11 cellular contexts compared by ENCODE assay signal in genomic region chr9:131610231-131610761, GRCh38.
DNase-seq lines count a peak whose midpoint lies in the region; ATAC-seq, FAIRE-seq and TF ChIP-seq lines count a peak whose summit lies in the region.
"Had no signal": no experiment of that assay in that cellular context is flagged by ENCODE, and none has a peak within 500 bp of the region (broad histone marks: within the 10 kb centered on the region; RNA-seq: fewer than 3 reads in every experiment).

No MANE protein-coding gene starts in this region.

- no peaks in the 10 kb centered on the region for H3K9me3 ChIP-seq in heart left ventricle
- no peaks in the 10 kb centered on the region for H3K9me3 ChIP-seq in Caco-2
- H3K9me3 ChIP-seq: pancreas had no signal

- no peaks in the 10 kb centered on the region for H3K9me3 Mint-ChIP-seq in activated T-helper 17 cell treated with anti-CD3 and anti-CD28 coated beads, Interleukin-2, amount 50 U/mL, for 72 hours
- no peaks in the 10 kb centered on the region for H3K9me3 Mint-ChIP-seq in Caco-2 (ENCODE audit: unreplicated experiment)
- H3K9me3 Mint-ChIP-seq: activated T-helper 2 cell treated with anti-CD3 and anti-CD28 coated beads, Interferon-gamma antibody, Interleukin-2, Interleukin-4, amounts not matched to agents 10 μg/mL and 5 μg/mL and 100 μg/mL, durations not matched to agents 14 hours and 24 hours and 36 hours had no signal

- BruUV-seq in Caco-2 (replicated peaks; lab: Mats Ljungman, UMichigan): no TSS peak

- no peaks in the 10 kb centered on the region for H3K27me3 Mint-ChIP-seq in activated T-helper 17 cell treated with anti-CD3 and anti-CD28 coated beads, Interleukin-2, amount 50 U/mL, for 72 hours
- no peaks in the 10 kb centered on the region for H3K27me3 Mint-ChIP-seq in Caco-2 (ENCODE audit: insufficient read depth, unreplicated experiment)

- POLR2A ChIA-PET in Caco-2 (lab: Charles Lee): interaction anchor here (0.6 kb wide), 1 partner anchor 514 kb away, joined by 4 read pairs; the partner anchor contains the start of gene AIF1L

- CTCF ChIA-PET in Caco-2 (lab: Charles Lee): no interaction called here

- peak overlapping the region; percentile 53 for H3K27ac Mint-ChIP-seq in activated T-helper 17 cell treated with anti-CD3 and anti-CD28 coated beads, Interleukin-2, amount 50 U/mL, for 72 hours
- no peak overlapping the region for H3K27ac Mint-ChIP-seq in Caco-2 (ENCODE audit: unreplicated experiment)
- H3K27ac Mint-ChIP-seq: activated T-helper 2 cell treated with anti-CD3 and anti-CD28 coated beads, Interferon-gamma antibody, Interleukin-2, Interleukin-4, amounts not matched to agents 10 μg/mL and 5 μg/mL and 100 μg/mL, durations not matched to agents 14 hours and 24 hours and 36 hours had no signal

- H3K4me1 ChIP-seq in heart left ventricle (peaks cover 12 to 80% (median 54%) of the 10 kb centered on the region in 12 donors), Caco-2 (peaks cover 38% of the 10 kb centered on the region)

- H3K36me3 Mint-ChIP-seq in activated T-helper 17 cell treated with anti-CD3 and anti-CD28 coated beads, Interleukin-2, amount 50 U/mL, for 72 hours (ENCODE audit: low read depth): peaks cover 99% of the 10 kb centered on the region
- H3K36me3 Mint-ChIP-seq in Caco-2 (ENCODE audit: insufficient read depth, unreplicated experiment): peaks cover 38% of the 10 kb centered on the region

- DNase-seq in D721Med (ENCODE audit: insufficient read length, low spot score) (peak; percentile 55), heart left ventricle (peak in 3 of 5 donors; percentile 48 to 59 (median 54)), skeletal muscle cell (ENCODE audit: low read depth) (peak; percentile 58), NCI-H2029 treated with DMSO at 0.1 percent for 48 hours (lab: John Stamatoyannopoulos, UW) (no peak), Caco-2 (no peak)
- DNase-seq in stimulated activated naive CD4-positive, alpha-beta T cell (lab: John Stamatoyannopoulos, UW): no peak
- DNase-seq: pancreas had no signal

- TF ChIP-seq POLR2A in heart left ventricle (IDR thresholded peaks at IDR 0.05): no peak

- FAIRE-seq in D721Med (lab: Jason Lieb, UNC): no peak
- FAIRE-seq: frontal cortex, pancreas had no signal

- no peak overlapping the region for H3K4me3 Mint-ChIP-seq in activated T-helper 17 cell treated with anti-CD3 and anti-CD28 coated beads, Interleukin-2, amount 50 U/mL, for 72 hours
- no peak overlapping the region for H3K4me3 Mint-ChIP-seq in Caco-2 (ENCODE audit: unreplicated experiment)

- H3K27me3 ChIP-seq in heart left ventricle (no peaks in the 10 kb centered on the region), Caco-2 (replicated peaks; ENCODE audit: control insufficient read depth, insufficient read depth, low read length) (no peaks in the 10 kb centered on the region)
- H3K27me3 ChIP-seq: pancreas had no signal

- H3K36me3 ChIP-seq in heart left ventricle (peaks cover 0 to 88% (median 46%) of the 10 kb centered on the region in 9 donors), Caco-2 (ENCODE audit: control insufficient read depth, insufficient read depth, low read length) (no peaks in the 10 kb centered on the region)

- ATAC-seq in activated T-helper 17 cell treated with anti-CD3 and anti-CD28 coated beads, Interleukin-2, amount 50 U/mL, for 72 hours (replicated peaks): no peak
- ATAC-seq in heart left ventricle: peak; percentile 8 to 36 (median 20)
- ATAC-seq in SK-N-SH treated with all-trans-retinoic acid at 6 μM for 48 hours: no peak

- H3K27ac ChIP-seq in heart left ventricle: peak overlapping the region in 11 of 12 donors; percentile 73 to 95 (median 85)

- TF ChIP-seq CTCF in D721Med (IDR thresholded peaks at IDR 0.05; ENCODE audit: insufficient read depth, missing control alignments): no peak
- TF ChIP-seq CTCF in heart left ventricle (IDR thresholded peaks at IDR 0.05): no peak
- TF ChIP-seq CTCF in Caco-2 (IDR thresholded peaks at IDR 0.05; ENCODE audit: insufficient read depth in 1 of 2, low read depth in 1 of 2, low read length in 1 of 2, severe bottlenecking in 1 of 2, unreplicated experiment in 1 of 2): no peak

- WGBS in heart left ventricle, 4 donors: 47 to 58% (median 53%) methylated on average over 7 of the region's 7 CpGs

- H3K4me1 Mint-ChIP-seq in activated T-helper 17 cell treated with anti-CD3 and anti-CD28 coated beads, Interleukin-2, amount 50 U/mL, for 72 hours: peaks cover 9% of the 10 kb centered on the region
- peaks cover 31% of the 10 kb centered on the region for H3K4me1 Mint-ChIP-seq in Caco-2 (ENCODE audit: low read depth, unreplicated experiment)

- no peak overlapping the region for H3K4me3 ChIP-seq in heart left ventricle
- no peak overlapping the region for H3K4me3 ChIP-seq in skeletal muscle cell (ENCODE audit: low read depth, low read length)
- no peak overlapping the region for H3K4me3 ChIP-seq in Caco-2 (ENCODE audit: low read depth, low read length)
- H3K4me3 ChIP-seq: pancreas had no signal

- intact Hi-C loops in heart left ventricle (cut with DNase I): no loop called here
- intact Hi-C loops in Caco-2 (cut with micrococcal nuclease; ENCODE audit: unreplicated experiment): no loop called here

TF ChIP-seq in SK-N-SH treated with all-trans-retinoic acid at 6 μM for 48 hours, 23 proteins besides CTCF, POLR2A, EP300 and RAD21:
- no peak for TF ChIP-seq GLIS3 (CRISPR knock-in tag; IDR thresholded peaks at IDR 0.05)
- no peak for TF ChIP-seq ZNF565 (CRISPR knock-in tag; conservative IDR thresholded peaks at IDR 0.05; ENCODE audit: low read depth)
- no peak for TF ChIP-seq ISL1 (CRISPR knock-in tag; IDR thresholded peaks at IDR 0.05)
- no peak for TF ChIP-seq PPARA (CRISPR knock-in tag; IDR thresholded peaks at IDR 0.05; ENCODE audit: borderline replicate concordance)
- TF ChIP-seq ZFP3 (CRISPR knock-in tag; IDR thresholded peaks at IDR 0.05): no peak

Comparison
In these comparisons a context has a peak if more than half of its experiments do, and no peak if none do; other contexts are left out.
1. DNase-seq: peak in D721Med (single experiment), heart left ventricle (3 of 5) and skeletal muscle cell (single experiment); none in NCI-H2029 treated with DMSO at 0.1 percent for 48 hours (single experiment), stimulated activated naive CD4-positive, alpha-beta T cell (0 of 6) and Caco-2 (0 of 2).
2. ATAC-seq: peak in heart left ventricle (4 of 4); none in activated T-helper 17 cell treated with anti-CD3 and anti-CD28 coated beads, Interleukin-2, amount 50 U/mL, for 72 hours (single experiment) and SK-N-SH treated with all-trans-retinoic acid at 6 μM for 48 hours (single experiment).